Comparison of ENCODE assay signal across 25 cellular contexts in genomic region chr9:106670418-106670817, GRCh38.
"Had no signal": no experiment of that assay in that cellular context is flagged by ENCODE, and none has a peak within 500 bp of the region (broad histone marks: within the 10 kb centered on the region; RNA-seq: fewer than 3 reads in every experiment).

No MANE protein-coding gene starts in this region.

- H2AFZ ChIP-seq: hepatocyte had no signal

- H3K9me3 ChIP-seq: colonic mucosa, gastrocnemius medialis, heart left ventricle, mucosa of descending colon, neutrophil, pancreas, spleen, suprapubic skin, transverse colon, upper lobe of right lung, uterus had no signal

- H3K27ac ChIP-seq: colonic mucosa, epithelial cell of prostate, gastrocnemius medialis, heart left ventricle, hepatocyte, neutrophil, pancreas, skin epidermis, spleen, suprapubic skin, transverse colon, upper lobe of right lung, uterus had no signal

- H3K79me2 ChIP-seq: hepatocyte had no signal

- DNase-seq: colonic mucosa; effector CD8-positive, alpha-beta T cell; endodermal cell; foreskin fibroblast; gastrocnemius medialis; heart left ventricle; kidney; left colon; mesenchymal stem cell; mucosa of descending colon; naive B cell; pancreas; spleen; stimulated activated naive B cell treated with anti-CD40 and anti-IgM and Interleukin-4, amounts not matched to agents 10 μg/mL and 1 μg/mL and 100 μg/mL, for 72 hours; transverse colon; upper lobe of right lung; uterus had no signal

- H3K4me1 ChIP-seq: colonic mucosa, pancreas, spleen, suprapubic skin, transverse colon, upper lobe of right lung, uterus had no signal

- ATAC-seq: esophagus mucosa; gastrocnemius medialis; left colon; mucosa of descending colon; natural killer cell treated with Interleukin-12 subunit alpha and Interleukin-12 subunit beta and Interleukin-15 and Interleukin-18, amount 100 ng/mL, for 72 hours; pancreas; stimulated activated naive B cell treated with anti-CD40 and anti-IgM and Interleukin-4, amounts not matched to agents 10 μg/mL and 1 μg/mL and 100 μg/mL, for 72 hours; upper lobe of right lung had no signal

- H3K27me3 ChIP-seq: colonic mucosa, gastrocnemius medialis, heart left ventricle, hepatocyte, neutrophil, pancreas, spleen, suprapubic skin, transverse colon, upper lobe of right lung, uterus had no signal

- H3K4me2 ChIP-seq: hepatocyte had no signal

- H3K4me3 ChIP-seq: colonic mucosa, gastrocnemius medialis, heart left ventricle, hepatocyte, lung, mucosa of descending colon, pancreas, skin epidermis, spleen, suprapubic skin, transverse colon, upper lobe of right lung, uterus had no signal

- H3K36me3 ChIP-seq: colonic mucosa, gastrocnemius medialis, heart left ventricle, neutrophil, pancreas, spleen, suprapubic skin, transverse colon, upper lobe of right lung, uterus had no signal
